ENCODE assay signal across 9 cellular contexts in the genomic region with DNA sequence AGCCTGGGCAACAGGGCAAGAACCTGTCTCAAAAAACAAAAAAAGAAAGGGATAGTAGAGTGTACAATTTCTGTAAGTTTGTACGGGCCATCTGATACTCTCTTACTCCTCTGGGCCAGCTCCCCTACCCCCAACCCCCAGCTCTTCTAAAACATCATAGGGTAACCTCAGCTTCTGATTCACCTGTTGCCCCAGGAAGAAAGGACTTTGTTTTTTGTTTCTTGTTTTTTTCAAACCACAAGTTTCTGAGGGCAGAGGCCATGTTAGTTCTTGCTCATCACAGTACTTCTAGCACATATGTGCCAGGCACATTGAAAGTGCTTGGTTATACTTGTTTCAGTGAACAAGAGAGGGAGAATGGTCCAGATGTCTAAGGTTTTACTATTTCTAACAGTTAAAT. TPM values are rescaled to one million over a fixed set of nuclear protein-coding genes. Genes with fewer than 3 reads are reported as not detected.
DNase-seq lines count a peak whose midpoint lies in the region; ATAC-seq and TF ChIP-seq lines count a peak whose summit lies in the region.
"Had no signal": no experiment of that assay in that cellular context is flagged by ENCODE, and none has a peak within 500 bp of the region (broad histone marks: within the 10 kb centered on the region; RNA-seq: fewer than 3 reads in every experiment).

No MANE protein-coding gene starts in this region.

- no peak overlapping the region for H2AFZ ChIP-seq in PC-3 (ENCODE audit: low read length)

- H3K36me3 ChIP-seq in PC-3 (ENCODE audit: low read depth, low read length): no peaks in the 10 kb centered on the region

- H3K9me2 ChIP-seq in PC-3 (replicated peaks; ENCODE audit: low read length): no peaks in the 10 kb centered on the region

- DNase-seq in PC-3: peak; percentile 66
- DNase-seq in left lobe of liver (ENCODE audit: low spot score): no peak
- DNase-seq in HUDEP-2 (lab: John Stamatoyannopoulos, UW; ENCODE audit: unreplicated experiment in 76 of 76): no peak
- no peak for DNase-seq in NCI-H226
- DNase-seq in AML-193 (lab: John Stamatoyannopoulos, UW): no peak
- DNase-seq in occipital lobe (lab: John Stamatoyannopoulos, UW): no peak
- DNase-seq: NCI-H510A had no signal

- H3K27ac ChIP-seq in PC-3 (ENCODE audit: low read length): peak overlapping the region; percentile 23

- H4K20me1 ChIP-seq in PC-3 (ENCODE audit: low read length): no peaks in the 10 kb centered on the region

- H3K27me3 ChIP-seq in PC-3 (ENCODE audit: low read length): no peaks in the 10 kb centered on the region

- POLR2A ChIA-PET in PC-3 (lab: Charles Lee; ENCODE audit: unreplicated experiment): no interaction called here

- no peak overlapping the region for H3K4me2 ChIP-seq in PC-3 (ENCODE audit: low read length)

- BruUV-seq in PC-3 (replicated peaks; lab: Mats Ljungman, UMichigan): no TSS peak

- CTCF ChIA-PET in PC-3 (lab: Charles Lee): no interaction called here

- H3F3A ChIP-seq in PC-3 (ENCODE audit: low read length, unreplicated experiment): no peaks in the 10 kb centered on the region

- no peak for TF ChIP-seq CTCF in PC-3 (conservative IDR thresholded peaks at IDR 0.05; ENCODE audit: low read depth, low read length)

- no peak overlapping the region for H3K9ac ChIP-seq in PC-3 (ENCODE audit: low read length)

- ATAC-seq in GM18909 (IDR thresholded peaks at IDR 0.05; ENCODE audit: poor library complexity, unreplicated experiment) (peak; percentile 93), HG02588 (IDR thresholded peaks at IDR 0.05; ENCODE audit: unreplicated experiment) (peak; percentile 87), PC-3 (peak; percentile 16), left lobe of liver (peak; percentile 27)

- H3K79me2 ChIP-seq in PC-3 (ENCODE audit: low read length): no peaks in the 10 kb centered on the region

- intact Hi-C loops in PC-3 (cut with micrococcal nuclease): loop anchor here (5.0 to 10.0 kb wide), 2 partner anchors 94 to 402 kb away; a partner anchor contains a TSS

- H3K4me3 ChIP-seq in PC-3 (ENCODE audit: low read length): no peak overlapping the region

- H3K9me3 ChIP-seq in PC-3 (ENCODE audit: low read length): no peaks in the 10 kb centered on the region

- H3K4me1 ChIP-seq in PC-3 (ENCODE audit: insufficient read depth, low read length): peaks cover 53% of the 10 kb centered on the region

RNA-seq across cellular contexts. Expression of a gene that starts 20.2 kb away (rescaled TPM):
- 6.5 and 8.7 TPM in 2 replicates for total RNA-seq in PC-3 (2014; rRNA removed)
- total RNA-seq in left lobe of liver: 29.0 TPM
- 52.4 TPM for total RNA-seq in occipital lobe

Comparison
In these comparisons a context has a peak if more than half of its experiments do, and no peak if none do; other contexts are left out.
1. ATAC-seq: peak in every context shown above with its lines; median percentile 93 in GM18909; 87 in HG02588; 27 in left lobe of liver; 16 in PC-3.